Comparison of ENCODE assay signal across 14 cellular contexts in the genomic region with DNA sequence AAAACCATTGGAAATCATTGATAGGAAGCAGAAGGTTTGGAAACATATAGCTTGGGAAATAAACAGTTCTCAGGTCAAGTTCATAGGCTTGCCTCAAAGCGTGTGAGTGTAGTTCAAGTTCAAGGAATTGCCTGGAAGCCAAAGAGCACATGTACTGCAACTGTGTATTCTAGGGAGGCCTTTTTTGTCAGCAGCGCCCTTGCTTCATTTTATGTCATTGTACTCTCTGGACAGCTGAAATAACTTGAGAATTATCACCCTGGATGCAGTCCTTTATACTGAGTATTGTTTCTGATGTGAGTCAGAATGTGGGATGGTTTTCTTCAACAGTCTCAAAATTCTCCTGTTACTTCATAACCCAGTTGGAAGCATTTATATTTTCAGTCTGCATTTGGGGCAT. TPM values are rescaled to one million over a fixed set of nuclear protein-coding genes. Genes with fewer than 3 reads are reported as not detected.
DNase-seq lines count a peak whose midpoint lies in the region; ATAC-seq and TF ChIP-seq lines count a peak whose summit lies in the region.
"Had no signal": no experiment of that assay in that cellular context is flagged by ENCODE, and none has a peak within 500 bp of the region (broad histone marks: within the 10 kb centered on the region; RNA-seq: fewer than 3 reads in every experiment).

No MANE protein-coding gene starts in this region.

- H3K27ac Mint-ChIP-seq in activated naive CD8-positive, alpha-beta T cell treated with anti-CD3 and anti-CD28 coated beads for 36 hours: peak overlapping the region; percentile 68
- peak overlapping the region in 1 of 2 donors; percentile 71 for H3K27ac Mint-ChIP-seq in stimulated activated naive CD8-positive, alpha-beta T cell treated with anti-CD3 and anti-CD28 coated beads, Interleukin-15, amount 100 ng/mL, for 72 hours

- H3K9me3 Mint-ChIP-seq in activated naive CD8-positive, alpha-beta T cell treated with anti-CD3 and anti-CD28 coated beads for 36 hours: no peaks in the 10 kb centered on the region
- no peaks in the 10 kb centered on the region for H3K9me3 Mint-ChIP-seq in stimulated activated naive CD8-positive, alpha-beta T cell treated with anti-CD3 and anti-CD28 coated beads, Interleukin-15, amount 100 ng/mL, for 72 hours

- intact Hi-C loops in left ventricle myocardium superior (cut with micrococcal nuclease) (no loop called here), Right ventricle myocardium superior (cut with DNase I) (no loop called here), OCI-LY7 (cut with micrococcal nuclease; ENCODE audit: unreplicated experiment) (no loop called here)

- no peaks in the 10 kb centered on the region for H3K79me2 ChIP-seq in OCI-LY7 (ENCODE audit: insufficient read depth, low read depth, low read length)

- H3K4me3 ChIP-seq in fibroblast of the aortic adventitia (ENCODE audit: low read depth, low read length) (no peak overlapping the region), OCI-LY7 (ENCODE audit: low read depth, low read length, poor library complexity, severe bottlenecking) (no peak overlapping the region)
- H3K4me3 ChIP-seq: esophagus squamous epithelium had no signal

- peaks cover 28% of the 10 kb centered on the region for H3K4me1 Mint-ChIP-seq in activated naive CD8-positive, alpha-beta T cell treated with anti-CD3 and anti-CD28 coated beads for 36 hours
- peaks cover 54% of the 10 kb centered on the region for H3K4me1 Mint-ChIP-seq in stimulated activated naive CD8-positive, alpha-beta T cell treated with anti-CD3 and anti-CD28 coated beads, Interleukin-15, amount 100 ng/mL, for 72 hours

- no peaks in the 10 kb centered on the region for H3K9me3 ChIP-seq in OCI-LY7 (ENCODE audit: low read length)
- H3K9me3 ChIP-seq: esophagus squamous epithelium had no signal

- TF ChIP-seq CTCF in fibroblast of the aortic adventitia (IDR thresholded peaks at IDR 0.05; ENCODE audit: insufficient read depth, low read length) (no peak), OCI-LY7 (conservative IDR thresholded peaks at IDR 0.05; ENCODE audit: low read length) (no peak)

- no peak overlapping the region for H3K4me3 Mint-ChIP-seq in activated naive CD8-positive, alpha-beta T cell treated with anti-CD3 and anti-CD28 coated beads for 36 hours
- peak overlapping the region; percentile 60 to 66 for H3K4me3 Mint-ChIP-seq in stimulated activated naive CD8-positive, alpha-beta T cell treated with anti-CD3 and anti-CD28 coated beads, Interleukin-15, amount 100 ng/mL, for 72 hours

- H3K36me3 Mint-ChIP-seq in activated naive CD8-positive, alpha-beta T cell treated with anti-CD3 and anti-CD28 coated beads for 36 hours: no peaks in the 10 kb centered on the region

- DNase-seq in left ventricle myocardium superior (no peak), Right ventricle myocardium superior (no peak), fibroblast of the aortic adventitia (ENCODE audit: low read depth) (peak; percentile 85), OCI-LY7 (ENCODE audit: low spot score) (no peak)
- no peak for DNase-seq in activated naive CD8-positive, alpha-beta T cell treated with anti-CD3 and anti-CD28 coated beads for 36 hours
- DNase-seq in stimulated activated naive CD8-positive, alpha-beta T cell treated with anti-CD3 and anti-CD28 coated beads, Interleukin-15, amount 100 ng/mL, for 72 hours: no peak
- DNase-seq: AML-193; DMS79 treated with DMSO at 0.1 percent for 48 hours; esophagus squamous epithelium; NCI-H2107; stimulated activated CD4-positive, alpha-beta T cell treated with anti-CD3 and anti-CD28 coated beads, Interleukin-4, amount 100 ng/mL, for 4 hours; stimulated activated naive CD4-positive, alpha-beta T cell had no signal

- BruUV-seq in OCI-LY7 (replicated peaks; lab: Mats Ljungman, UMichigan): no TSS peak

- H3K36me3 ChIP-seq in OCI-LY7 (ENCODE audit: insufficient read depth, low read length): no peaks in the 10 kb centered on the region
- H3K36me3 ChIP-seq: esophagus squamous epithelium had no signal

- no peaks in the 10 kb centered on the region for H4K20me1 ChIP-seq in OCI-LY7 (ENCODE audit: insufficient read depth, low read length)

- no peak overlapping the region for H3K4me2 ChIP-seq in OCI-LY7 (ENCODE audit: low read length)

- H2AFZ ChIP-seq in OCI-LY7 (ENCODE audit: low read length): no peak overlapping the region

- CTCF ChIA-PET in OCI-LY7 (lab: Charles Lee; ENCODE audit: unreplicated experiment): no interaction called here

- no peaks in the 10 kb centered on the region for H3K9me2 ChIP-seq in OCI-LY7 (ENCODE audit: insufficient read depth, low read length)

- POLR2A ChIA-PET in OCI-LY7 (lab: Charles Lee): interaction anchor here (0.9 kb wide), 2 partner anchors 16 to 18 kb away, joined by 3 to 4 read pairs; partner anchors contain the start of gene EVL

- no peaks in the 10 kb centered on the region for H3K4me1 ChIP-seq in OCI-LY7 (ENCODE audit: insufficient read depth, low read length, poor library complexity, severe bottlenecking)

- no peak overlapping the region for H3K27ac ChIP-seq in OCI-LY7 (ENCODE audit: low read depth, low read length, poor library complexity, severe bottlenecking)

- ATAC-seq in left ventricle myocardium superior (peak; percentile 66), Right ventricle myocardium superior (ENCODE audit: poor library complexity) (no peak), HG03571 (IDR thresholded peaks at IDR 0.05; ENCODE audit: unreplicated experiment) (no peak), HG02623 (IDR thresholded peaks at IDR 0.05; ENCODE audit: unreplicated experiment) (no peak)
- peak; percentile 35 for ATAC-seq in stimulated activated naive CD8-positive, alpha-beta T cell treated with anti-CD3 and anti-CD28 coated beads, Interleukin-15, amount 100 ng/mL, for 72 hours

- H3K27me3 Mint-ChIP-seq in activated naive CD8-positive, alpha-beta T cell treated with anti-CD3 and anti-CD28 coated beads for 36 hours: no peaks in the 10 kb centered on the region
- H3K27me3 Mint-ChIP-seq in stimulated activated naive CD8-positive, alpha-beta T cell treated with anti-CD3 and anti-CD28 coated beads, Interleukin-15, amount 100 ng/mL, for 72 hours: no peaks in the 10 kb centered on the region

RNA-seq across cellular contexts. Expression of gene EVL, which starts 16.0 kb away (rescaled TPM):
- total RNA-seq in left ventricle myocardium superior: 54.4 TPM
- total RNA-seq in Right ventricle myocardium superior: 36.2 TPM
- 100 to 1,000 TPM; 225 to 236 TPM for total RNA-seq in activated naive CD8-positive, alpha-beta T cell treated with anti-CD3 and anti-CD28 coated beads for 36 hours
- total RNA-seq in fibroblast of the aortic adventitia (ENCODE audit: low replicate concordance): 14.4 and 19.5 TPM in 2 replicates
- 154 and 206 TPM in 2 replicates for total RNA-seq in OCI-LY7 (2014; rRNA removed; shearing (Covaris generic))
- total RNA-seq in OCI-LY7 (2022): 298 and 324 TPM in 2 replicates

Comparison
In these comparisons a context has a peak if more than half of its experiments do, and no peak if none do; other contexts are left out.
1. ATAC-seq: peak in left ventricle myocardium superior (single experiment) and stimulated activated naive CD8-positive, alpha-beta T cell treated with anti-CD3 and anti-CD28 coated beads, Interleukin-15, amount 100 ng/mL, for 72 hours (single experiment); none in Right ventricle myocardium superior (single experiment), HG03571 (single experiment) and HG02623 (single experiment).